Comparison of ENCODE assay signal across 13 cellular contexts in genomic region chr20:37714973-37715657, GRCh38. TPM values are rescaled to one million over a fixed set of nuclear protein-coding genes. Genes with fewer than 3 reads are reported as not detected.
A peak's percentile ranks its signal among the peaks of the same experiment; 100 is the strongest.
DNase-seq lines count a peak whose midpoint lies in the region; ATAC-seq and TF ChIP-seq lines count a peak whose summit lies in the region.
"Had no signal": no experiment of that assay in that cellular context is flagged by ENCODE, and none has a peak within 500 bp of the region (broad histone marks: within the 10 kb centered on the region; RNA-seq: fewer than 3 reads in every experiment).

No MANE protein-coding gene starts in this region.

- intact Hi-C loops in lower lobe of right lung (cut with DNase I): no loop called here

- no peaks in the 10 kb centered on the region for H3K9me3 ChIP-seq in lower lobe of right lung

- H3K4me1 ChIP-seq in lower lobe of right lung: peaks cover 31% of the 10 kb centered on the region

- no peak overlapping the region for H3K27ac Mint-ChIP-seq in osteocyte (ENCODE audit: unreplicated experiment)
- H3K27ac Mint-ChIP-seq: activated CD4-positive, alpha-beta memory T cell treated with anti-CD3 and anti-CD28 coated beads for 36 hours; neural progenitor cell; T-helper 17 cell had no signal

- peaks cover 3% of the 10 kb centered on the region for H3K36me3 Mint-ChIP-seq in osteocyte (ENCODE audit: unreplicated experiment)

- peak; percentile 19 for DNase-seq in BJ (ENCODE audit: low read depth)
- DNase-seq in MV-4-11 (lab: John Stamatoyannopoulos, UW): peak; percentile 83
- DNase-seq in astrocyte of the hippocampus (ENCODE audit: low read depth, low spot score): peak; percentile 22
- DNase-seq in lower lobe of right lung: no peak
- DNase-seq in GM19240 (ENCODE audit: insufficient read length, low spot score): no peak
- DNase-seq in NCI-H2227 treated with DMSO at 0.1 percent for 48 hours (lab: John Stamatoyannopoulos, UW): no peak
- no peak for DNase-seq in NCI-H146 treated with DMSO at 0.1 percent for 48 hours (lab: John Stamatoyannopoulos, UW; ENCODE audit: unreplicated experiment)
- no peak for DNase-seq in osteocyte (ENCODE audit: extremely low spot score, unreplicated experiment)
- DNase-seq: activated CD4-positive, alpha-beta memory T cell treated with anti-CD3 and anti-CD28 coated beads for 36 hours; activated naive CD4-positive, alpha-beta T cell treated with anti-CD3 and anti-CD28 coated beads, Interleukin-2, amount 50 U/mL, for 16 hours; stimulated activated CD4-positive, alpha-beta T cell treated with anti-CD3 and anti-CD28 coated beads, Interleukin-12 subunit alpha, Interleukin-12 subunit beta, amount 100 ng/mL, for 4 hours; T-helper 17 cell had no signal

- H3K36me3 ChIP-seq in BJ (ENCODE audit: control insufficient read depth, insufficient read depth, low read length): no peaks in the 10 kb centered on the region
- H3K36me3 ChIP-seq in lower lobe of right lung: no peaks in the 10 kb centered on the region
- H3K36me3 ChIP-seq: neural progenitor cell had no signal

- H3K4me3 Mint-ChIP-seq in osteocyte (ENCODE audit: unreplicated experiment): no peak overlapping the region
- H3K4me3 Mint-ChIP-seq: activated CD4-positive, alpha-beta memory T cell treated with anti-CD3 and anti-CD28 coated beads for 36 hours; neural progenitor cell; T-helper 17 cell had no signal

- no peak overlapping the region for H3K27ac ChIP-seq in lower lobe of right lung
- H3K27ac ChIP-seq: neural progenitor cell had no signal

- H3K4me3 ChIP-seq in BJ (ENCODE audit: low read depth, low read length): no peak overlapping the region
- no peak overlapping the region for H3K4me3 ChIP-seq in lower lobe of right lung
- H3K4me3 ChIP-seq: neural progenitor cell had no signal

- H3K27me3 Mint-ChIP-seq in osteocyte (ENCODE audit: unreplicated experiment): no peaks in the 10 kb centered on the region
- H3K27me3 Mint-ChIP-seq: activated CD4-positive, alpha-beta memory T cell treated with anti-CD3 and anti-CD28 coated beads for 36 hours; T-helper 17 cell had no signal

- no peaks in the 10 kb centered on the region for H3K9me3 Mint-ChIP-seq in osteocyte (ENCODE audit: unreplicated experiment)
- H3K9me3 Mint-ChIP-seq: activated CD4-positive, alpha-beta memory T cell treated with anti-CD3 and anti-CD28 coated beads for 36 hours had no signal

- H3K4me1 Mint-ChIP-seq in osteocyte (ENCODE audit: unreplicated experiment): peaks cover 3% of the 10 kb centered on the region

- CTCF ChIA-PET in BJ (lab: Yijun Ruan, JAX): interaction anchor here (1.4 kb wide), 1 partner anchor 20 kb away, joined by 4 read pairs; no protein-coding TSS in a partner anchor

- peak; percentile 63 to 67 for ATAC-seq in lower lobe of right lung
- ATAC-seq: T-helper 17 cell had no signal

- H3K27me3 ChIP-seq in BJ (ENCODE audit: control insufficient read depth, insufficient read depth, low read length) (no peaks in the 10 kb centered on the region), lower lobe of right lung (ENCODE audit: low read depth) (no peaks in the 10 kb centered on the region)
- H3K27me3 ChIP-seq: neural progenitor cell had no signal

- POLR2A ChIA-PET in BJ (lab: Charles Lee): no interaction called here

- no peak for TF ChIP-seq CTCF in BJ (IDR thresholded peaks at IDR 0.05; ENCODE audit: insufficient read depth, low read depth, low read length)
- no peak for TF ChIP-seq CTCF in lower lobe of right lung (IDR thresholded peaks at IDR 0.05)
- TF ChIP-seq CTCF in osteocyte (IDR thresholded peaks at IDR 0.05): no peak

RNA-seq across cellular contexts. Expression of gene CTNNBL1, which starts 21.3 kb away (rescaled TPM):
- polyA plus RNA-seq in BJ (2011; rRNA removed): 30.0 and 38.4 TPM in 2 replicates
- 19.0 and 21.9 TPM in 2 replicates for polyA minus RNA-seq in BJ (2011; rRNA and poly(A)+ RNA removed)
- total RNA-seq in lower lobe of right lung: 52.3 TPM
- total RNA-seq in osteocyte: 43.4 and 52.5 TPM in 2 replicates

Comparison
In these comparisons a context has a peak if more than half of its experiments do, and no peak if none do; other contexts are left out.
1. DNase-seq: peak in BJ (single experiment), MV-4-11 (single experiment) and astrocyte of the hippocampus (single experiment); none in lower lobe of right lung (single experiment), GM19240 (single experiment), NCI-H2227 treated with DMSO at 0.1 percent for 48 hours (single experiment), NCI-H146 treated with DMSO at 0.1 percent for 48 hours (single experiment) and osteocyte (single experiment).